In the genomic region with DNA sequence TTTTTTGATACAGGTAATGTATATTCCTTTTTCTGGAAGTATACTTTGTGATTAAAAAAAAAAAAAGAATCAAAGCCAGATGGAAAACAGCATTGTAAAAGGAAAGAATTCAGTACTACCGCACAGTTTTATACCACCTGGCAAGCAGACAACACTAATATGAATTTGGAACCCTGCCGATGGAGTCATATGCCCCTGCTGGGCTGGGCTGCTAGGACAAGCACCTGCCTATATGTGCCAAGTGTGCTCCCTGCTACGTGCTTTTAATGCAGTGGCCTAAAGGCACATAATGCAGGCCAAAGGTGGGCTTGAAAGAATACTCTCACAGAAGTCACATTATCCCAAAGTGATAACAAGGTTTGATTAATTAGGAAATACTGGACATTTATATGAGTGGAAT, we compare ENCODE assay signal across 10 cellular contexts. TPM values are rescaled to one million over a fixed set of nuclear protein-coding genes. Genes with fewer than 3 reads are reported as not detected.
A peak's percentile ranks its signal among the peaks of the same experiment; 100 is the strongest.
DNase-seq lines count a peak whose midpoint lies in the region; ATAC-seq and TF ChIP-seq lines count a peak whose summit lies in the region.
"Had no signal": no experiment of that assay in that cellular context is flagged by ENCODE, and none has a peak within 500 bp of the region (broad histone marks: within the 10 kb centered on the region; RNA-seq: fewer than 3 reads in every experiment).

No MANE protein-coding gene starts in this region.

- no peaks in the 10 kb centered on the region for H3K79me2 ChIP-seq in GM23248 (ENCODE audit: insufficient read depth)
- H3K79me2 ChIP-seq in osteoblast (ENCODE audit: insufficient read depth, low read length), result no peaks in the 10 kb centered on the region
- H3K79me2 ChIP-seq in MM.1S (ENCODE audit: low read length), result no peaks in the 10 kb centered on the region

- H3K9me2 ChIP-seq in GM23248 (ENCODE audit: insufficient read depth) (no peaks in the 10 kb centered on the region), MM.1S (replicated peaks; ENCODE audit: insufficient read depth, low read length) (no peaks in the 10 kb centered on the region)

- H3F3A ChIP-seq in GM23248 (ENCODE audit: insufficient read depth), result no peaks in the 10 kb centered on the region
- H3F3A ChIP-seq in MM.1S (ENCODE audit: insufficient read depth, low read length), result no peaks in the 10 kb centered on the region

- TF ChIP-seq CTCF in osteoblast (IDR thresholded peaks at IDR 0.05; ENCODE audit: extremely low read depth, low read depth, low read length) (no peak), MM.1S (IDR thresholded peaks at IDR 0.05; ENCODE audit: low read length) (no peak)

- H3K4me3 ChIP-seq in GM23248 (no peak overlapping the region), osteoblast (ENCODE audit: insufficient read depth, low read length) (no peak overlapping the region), MM.1S (ENCODE audit: low read length) (no peak overlapping the region)
- H3K4me3 ChIP-seq: HAP-1 had no signal

- no peak overlapping the region for H2AFZ ChIP-seq in GM23248
- no peak overlapping the region for H2AFZ ChIP-seq in osteoblast (ENCODE audit: low read length)
- no peak overlapping the region for H2AFZ ChIP-seq in MM.1S (ENCODE audit: low read length)

- H3K27ac ChIP-seq in GM23248 (no peak overlapping the region), osteoblast (ENCODE audit: low read depth, low read length) (no peak overlapping the region), MM.1S (ENCODE audit: low read length) (no peak overlapping the region)

- DNase-seq in GM23248 (peak; percentile 7), NCI-H2029 treated with DMSO at 0.1 percent for 48 hours (lab: John Stamatoyannopoulos, UW) (peak; percentile 65), astrocyte of the hippocampus (ENCODE audit: low read depth, low spot score) (peak; percentile 13), osteoblast (ENCODE audit: insufficient read length, low spot score, missing footprints) (peak; percentile 48), posterior vena cava (ENCODE audit: low spot score) (no peak), T-helper 1 cell (no peak), MM.1S (no peak)
- DNase-seq: immature natural killer cell had no signal

- intact Hi-C loops in posterior vena cava (cut with DNase I), result no loop called here

- no peak for ATAC-seq in HG03378 (IDR thresholded peaks at IDR 0.05; ENCODE audit: unreplicated experiment)

- in situ Hi-C loops in GM23248 (cut with MboI), result no loop called here

- H3K9ac ChIP-seq in GM23248 (no peak overlapping the region), MM.1S (ENCODE audit: low read length) (no peak overlapping the region)

- H3K4me1 ChIP-seq in GM23248 (ENCODE audit: insufficient read depth), result no peaks in the 10 kb centered on the region
- no peaks in the 10 kb centered on the region for H3K4me1 ChIP-seq in osteoblast (ENCODE audit: insufficient read depth, low read length)
- no peaks in the 10 kb centered on the region for H3K4me1 ChIP-seq in MM.1S (ENCODE audit: low read length)
- H3K4me1 ChIP-seq: HAP-1 had no signal

- H3K9me3 ChIP-seq in GM23248 (ENCODE audit: low read depth), result no peaks in the 10 kb centered on the region
- no peaks in the 10 kb centered on the region for H3K9me3 ChIP-seq in osteoblast (ENCODE audit: low read depth, low read length)
- no peaks in the 10 kb centered on the region for H3K9me3 ChIP-seq in MM.1S (replicated peaks; ENCODE audit: insufficient read depth, low read length)
- H3K9me3 ChIP-seq: HAP-1 had no signal

- H3K4me2 ChIP-seq in GM23248 (ENCODE audit: unreplicated experiment) (no peak overlapping the region), osteoblast (ENCODE audit: insufficient read depth, low read length) (no peak overlapping the region), MM.1S (ENCODE audit: low read depth, low read length) (no peak overlapping the region)

- no peaks in the 10 kb centered on the region for H3K27me3 ChIP-seq in GM23248 (replicated peaks; ENCODE audit: insufficient read depth)
- H3K27me3 ChIP-seq in osteoblast (ENCODE audit: insufficient read depth, low read length), result no peaks in the 10 kb centered on the region
- H3K27me3 ChIP-seq in MM.1S (replicated peaks; ENCODE audit: insufficient read depth, low read length), result no peaks in the 10 kb centered on the region

- WGBS in GM23248 (ENCODE audit: low coverage in 1 of 2, low lambda C conversion rate in 2 of 2, missing lambda C conversion rate in 2 of 2), 2 experiments, result 40 to 41% methylated on average over 3 of the region's 3 CpGs

- no peaks in the 10 kb centered on the region for H3K36me3 ChIP-seq in GM23248 (ENCODE audit: low read depth)
- no peaks in the 10 kb centered on the region for H3K36me3 ChIP-seq in osteoblast (ENCODE audit: insufficient read depth, low read length)
- no peaks in the 10 kb centered on the region for H3K36me3 ChIP-seq in MM.1S (replicated peaks; ENCODE audit: insufficient read depth, low read length)
- H3K36me3 ChIP-seq: HAP-1 had no signal

- H4K20me1 ChIP-seq in GM23248 (ENCODE audit: insufficient read depth) (no peaks in the 10 kb centered on the region), osteoblast (ENCODE audit: insufficient read depth, low read length) (no peaks in the 10 kb centered on the region), MM.1S (ENCODE audit: insufficient read depth, low read length) (no peaks in the 10 kb centered on the region)

RNA-seq across cellular contexts. Expression of a gene that starts 29.8 kb away (rescaled TPM):
- 57.5 and 67.3 TPM in 2 replicates for total RNA-seq in GM23248 (2014; rRNA removed; shearing (Covaris generic))
- 53.3 and 54.3 TPM in 2 replicates for polyA plus RNA-seq in GM23248 (2016; fragmentation: Nextera tagmentation; extraction: Ambion mirVana)
- total RNA-seq in osteoblast (77.1 and 93.4 TPM in 2 replicates), posterior vena cava (100 to 1,000 TPM; 101 to 124 TPM)

Comparison
In these comparisons a context has a peak if more than half of its experiments do, and no peak if none do; other contexts are left out.
1. DNase-seq: peak in GM23248 (single experiment), NCI-H2029 treated with DMSO at 0.1 percent for 48 hours (single experiment), astrocyte of the hippocampus (single experiment) and osteoblast (single experiment); none in posterior vena cava (single experiment), T-helper 1 cell (0 of 5) and MM.1S (single experiment).